In the genomic region with DNA sequence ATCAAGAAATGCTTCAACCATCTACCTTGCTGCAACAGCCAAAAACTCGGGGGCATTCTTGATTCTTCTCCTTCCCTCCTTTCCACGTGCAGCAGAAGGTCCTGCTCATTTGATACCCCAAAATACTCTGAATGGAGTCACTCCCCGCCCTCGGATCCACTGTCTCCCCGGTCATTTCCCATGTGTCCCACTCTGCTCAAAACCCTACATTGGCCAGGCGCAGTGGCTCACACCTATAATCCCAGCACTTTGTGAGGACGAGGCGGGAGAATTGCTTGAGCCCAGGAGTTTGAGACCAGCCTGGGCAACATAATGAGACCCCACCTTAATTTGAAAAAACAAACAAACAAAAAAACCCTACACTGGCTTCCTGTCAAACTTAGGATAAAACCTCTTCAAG, we compare ENCODE assay signal across 12 cellular contexts. TPM values are rescaled to one million over a fixed set of nuclear protein-coding genes. Genes with fewer than 3 reads are reported as not detected.
"Had no signal": no experiment of that assay in that cellular context is flagged by ENCODE, and none has a peak within 500 bp of the region (broad histone marks: within the 10 kb centered on the region; RNA-seq: fewer than 3 reads in every experiment).

No MANE protein-coding gene starts in this region.

- H3K4me3 Mint-ChIP-seq: activated B cell treated with CpG ODN at 0.5 μM for 24 hours; activated CD4-positive, alpha-beta T cell treated with anti-CD3 and anti-CD28 coated beads, Interleukin-2, amount 10 ng/mL, durations not matched to agents 7 days and 5 days; activated T-cell treated with anti-CD3 and anti-CD28 coated beads, Interleukin-2, amount 50 U/mL, for 24 hours; central memory CD8-positive, alpha-beta T cell; T-helper 1 cell treated with Interleukin-12 subunit alpha and Interleukin-12 subunit beta and Interleukin-4 antibody, amounts not matched to agents 30 μg/mL and 1 μg/mL, for 36 hours had no signal

- H3K9me3 Mint-ChIP-seq: activated B cell treated with CpG ODN at 0.5 μM for 24 hours; activated CD4-positive, alpha-beta T cell treated with anti-CD3 and anti-CD28 coated beads, Interleukin-2, amount 10 ng/mL, durations not matched to agents 7 days and 5 days; activated T-cell treated with anti-CD3 and anti-CD28 coated beads, Interleukin-2, amount 50 U/mL, for 24 hours; central memory CD8-positive, alpha-beta T cell; T-helper 1 cell treated with Interleukin-12 subunit alpha and Interleukin-12 subunit beta and Interleukin-4 antibody, amounts not matched to agents 30 μg/mL and 1 μg/mL, for 36 hours had no signal

- H3K4me3 ChIP-seq: upper lobe of left lung had no signal

- H3K9me3 ChIP-seq: upper lobe of left lung had no signal

- H3K27ac Mint-ChIP-seq: activated B cell treated with CpG ODN at 0.5 μM for 24 hours; activated T-cell treated with anti-CD3 and anti-CD28 coated beads, Interleukin-2, amount 50 U/mL, for 24 hours; T-helper 1 cell treated with Interleukin-12 subunit alpha and Interleukin-12 subunit beta and Interleukin-4 antibody, amounts not matched to agents 30 μg/mL and 1 μg/mL, for 36 hours had no signal

- DNase-seq: activated B cell treated with CpG ODN at 0.5 μM for 24 hours; activated CD4-positive, alpha-beta T cell treated with anti-CD3 and anti-CD28 coated beads, Interleukin-2, amount 10 ng/mL, durations not matched to agents 7 days and 5 days; activated T-cell treated with anti-CD3 and anti-CD28 coated beads, Interleukin-2, amount 50 U/mL, for 24 hours; dermis blood vessel endothelial cell; hippocampal formation; kidney glomerular epithelial cell; stimulated activated CD4-positive, alpha-beta T cell treated with anti-CD3 and anti-CD28 coated beads, Interleukin-1b, Interleukin-23, amount 100 ng/mL, for 48 hours; stimulated activated naive CD4-positive, alpha-beta T cell; upper lobe of left lung had no signal

- H3K4me1 Mint-ChIP-seq: activated B cell treated with CpG ODN at 0.5 μM for 24 hours had no signal

- H3K36me3 ChIP-seq: upper lobe of left lung had no signal

- H3K27me3 Mint-ChIP-seq: activated B cell treated with CpG ODN at 0.5 μM for 24 hours; activated CD4-positive, alpha-beta T cell treated with anti-CD3 and anti-CD28 coated beads, Interleukin-2, amount 10 ng/mL, durations not matched to agents 7 days and 5 days; activated T-cell treated with anti-CD3 and anti-CD28 coated beads, Interleukin-2, amount 50 U/mL, for 24 hours; central memory CD8-positive, alpha-beta T cell had no signal

- H3K27ac ChIP-seq: upper lobe of left lung had no signal

- H3K27me3 ChIP-seq: upper lobe of left lung had no signal

RNA-seq across cellular contexts. Expression of a gene that starts 2.6 kb away (rescaled TPM):
- total RNA-seq: activated B cell treated with CpG ODN at 0.5 μM for 24 hours; activated CD4-positive, alpha-beta T cell treated with anti-CD3 and anti-CD28 coated beads, Interleukin-2, amount 10 ng/mL, durations not matched to agents 7 days and 5 days; dermis blood vessel endothelial cell; myocyte had no signal

RNA-seq across cellular contexts. Expression of a gene that starts 30.1 kb away (rescaled TPM):
- total RNA-seq: activated B cell treated with CpG ODN at 0.5 μM for 24 hours; activated CD4-positive, alpha-beta T cell treated with anti-CD3 and anti-CD28 coated beads, Interleukin-2, amount 10 ng/mL, durations not matched to agents 7 days and 5 days; dermis blood vessel endothelial cell; myocyte had no signal
